In genomic region chr3:51441282-51442030, GRCh38 we compare ENCODE assay signal across 23 cellular contexts. TPM values are rescaled to one million over a fixed set of nuclear protein-coding genes. Genes with fewer than 3 reads are reported as not detected.
A peak's percentile ranks its signal among the peaks of the same experiment; 100 is the strongest.
DNase-seq lines count a peak whose midpoint lies in the region; ATAC-seq and TF ChIP-seq lines count a peak whose summit lies in the region.
"Had no signal": no experiment of that assay in that cellular context is flagged by ENCODE, and none has a peak within 500 bp of the region (broad histone marks: within the 10 kb centered on the region; RNA-seq: fewer than 3 reads in every experiment).

No MANE protein-coding gene starts in this region.

- peaks cover 76% of the 10 kb centered on the region for H3K36me3 Mint-ChIP-seq in activated T-cell treated with anti-CD3 and anti-CD28 coated beads, Interleukin-2, amount 50 U/mL, for 24 hours (ENCODE audit: low read depth)
- peaks cover 77% of the 10 kb centered on the region for H3K36me3 Mint-ChIP-seq in activated T-helper 17 cell treated with anti-CD3 and anti-CD28 coated beads, Interleukin-2, amount 50 U/mL, for 72 hours (ENCODE audit: low read depth)
- peaks cover 23% of the 10 kb centered on the region for H3K36me3 Mint-ChIP-seq in memory B cell
- H3K36me3 Mint-ChIP-seq in glutamatergic neuron (ENCODE audit: unreplicated experiment) = no peaks in the 10 kb centered on the region

- CTCF ChIA-PET in HEK293 (lab: Yijun Ruan, JAX) = no interaction called here

- H3K9me3 Mint-ChIP-seq in activated T-cell treated with anti-CD3 and anti-CD28 coated beads, Interleukin-2, amount 50 U/mL, for 24 hours = no peaks in the 10 kb centered on the region
- no peaks in the 10 kb centered on the region for H3K9me3 Mint-ChIP-seq in activated T-helper 17 cell treated with anti-CD3 and anti-CD28 coated beads, Interleukin-2, amount 50 U/mL, for 72 hours
- H3K9me3 Mint-ChIP-seq in memory B cell (no peaks in the 10 kb centered on the region), glutamatergic neuron (ENCODE audit: unreplicated experiment) (no peaks in the 10 kb centered on the region)
- H3K9me3 Mint-ChIP-seq: neural crest cell had no signal

- no peak for TF ChIP-seq CTCF in HEK293 (tag by site-specific recombination; IDR thresholded peaks at IDR 0.05)
- TF ChIP-seq CTCF in glutamatergic neuron (IDR thresholded peaks at IDR 0.05; ENCODE audit: partially characterized antibody, unreplicated experiment) = no peak

- no peaks in the 10 kb centered on the region for H3K27me3 Mint-ChIP-seq in activated T-cell treated with anti-CD3 and anti-CD28 coated beads, Interleukin-2, amount 50 U/mL, for 24 hours
- H3K27me3 Mint-ChIP-seq in activated T-helper 17 cell treated with anti-CD3 and anti-CD28 coated beads, Interleukin-2, amount 50 U/mL, for 72 hours = no peaks in the 10 kb centered on the region
- H3K27me3 Mint-ChIP-seq in memory B cell (no peaks in the 10 kb centered on the region), glutamatergic neuron (ENCODE audit: unreplicated experiment) (no peaks in the 10 kb centered on the region)
- H3K27me3 Mint-ChIP-seq: B cell had no signal

- H3K36me3 ChIP-seq in HEK293 (ENCODE audit: control insufficient read depth in 2 of 2, insufficient read depth in 1 of 2, low read length in 2 of 2) = peaks cover 16 to 35% of the 10 kb centered on the region in 2 experiments

- H3K27ac ChIP-seq in HEK293 (ENCODE audit: extremely low read depth, low read depth, low read length) = no peak overlapping the region
- H3K27ac ChIP-seq: A549, epithelial cell of prostate, KMS-11, lower lobe of right lung, parathyroid adenoma, SJCRH30, upper lobe of left lung had no signal

- POLR2A ChIA-PET in HEK293 (lab: Yijun Ruan, JAX) = no interaction called here

- no peak for ATAC-seq in activated T-helper 17 cell treated with anti-CD3 and anti-CD28 coated beads, Interleukin-2, amount 50 U/mL, for 72 hours (replicated peaks)
- ATAC-seq in memory B cell (ENCODE audit: low read depth) (no peak), GM18873 (IDR thresholded peaks at IDR 0.05; ENCODE audit: low FRiP score, unreplicated experiment) (no peak)
- ATAC-seq: A549, lower lobe of right lung had no signal

- peaks cover 15% of the 10 kb centered on the region for H3K4me1 Mint-ChIP-seq in activated T-cell treated with anti-CD3 and anti-CD28 coated beads, Interleukin-2, amount 50 U/mL, for 24 hours (ENCODE audit: low read depth)
- H3K4me1 Mint-ChIP-seq in activated T-helper 17 cell treated with anti-CD3 and anti-CD28 coated beads, Interleukin-2, amount 50 U/mL, for 72 hours = no peaks in the 10 kb centered on the region
- H3K4me1 Mint-ChIP-seq in memory B cell (no peaks in the 10 kb centered on the region), glutamatergic neuron (ENCODE audit: low read depth, unreplicated experiment) (no peaks in the 10 kb centered on the region)
- H3K4me1 Mint-ChIP-seq: B cell, neural crest cell had no signal

- no peak overlapping the region for H3K4me3 Mint-ChIP-seq in activated T-cell treated with anti-CD3 and anti-CD28 coated beads, Interleukin-2, amount 50 U/mL, for 24 hours
- H3K4me3 Mint-ChIP-seq in activated T-helper 17 cell treated with anti-CD3 and anti-CD28 coated beads, Interleukin-2, amount 50 U/mL, for 72 hours = no peak overlapping the region
- H3K4me3 Mint-ChIP-seq in memory B cell (no peak overlapping the region), glutamatergic neuron (ENCODE audit: unreplicated experiment) (no peak overlapping the region)
- H3K4me3 Mint-ChIP-seq: B cell, neural crest cell had no signal

- H3K27ac Mint-ChIP-seq in activated T-cell treated with anti-CD3 and anti-CD28 coated beads, Interleukin-2, amount 50 U/mL, for 24 hours = peak overlapping the region; percentile 41
- H3K27ac Mint-ChIP-seq in activated T-helper 17 cell treated with anti-CD3 and anti-CD28 coated beads, Interleukin-2, amount 50 U/mL, for 72 hours = peak overlapping the region; percentile 18
- peak overlapping the region; percentile 46 for H3K27ac Mint-ChIP-seq in memory B cell
- no peak overlapping the region for H3K27ac Mint-ChIP-seq in glutamatergic neuron (ENCODE audit: unreplicated experiment)
- H3K27ac Mint-ChIP-seq: B cell had no signal

- no peaks in the 10 kb centered on the region for H3K9me3 ChIP-seq in HEK293 (ENCODE audit: control insufficient read depth, insufficient read depth, low read depth, low read length)
- H3K9me3 ChIP-seq: A549, Caco-2, lower lobe of right lung, SJCRH30, upper lobe of left lung had no signal

- no peak overlapping the region for H3K4me3 ChIP-seq in HEK293 (ENCODE audit: low read depth, low read length)
- H3K4me3 ChIP-seq: A549, lower lobe of right lung, SJCRH30, upper lobe of left lung had no signal

- no peaks in the 10 kb centered on the region for H3K4me1 ChIP-seq in HEK293 (ENCODE audit: control insufficient read depth, insufficient read depth, low read length)
- H3K4me1 ChIP-seq: A549, Caco-2, lower lobe of right lung, parathyroid adenoma, SJCRH30, upper lobe of left lung had no signal

- DNase-seq in activated T-cell treated with anti-CD3 and anti-CD28 coated beads, Interleukin-2, amount 50 U/mL, for 24 hours = no peak
- DNase-seq in activated T-cell treated with anti-CD3 and anti-CD28 coated beads, Interleukin-2, amount 50 U/mL, for 1 hour = no peak
- DNase-seq in memory B cell (ENCODE audit: low spot score in 2 of 2) (no peak), glutamatergic neuron (no peak)
- no peak for DNase-seq in stimulated activated naive CD4-positive, alpha-beta T cell (lab: John Stamatoyannopoulos, UW)
- DNase-seq: activated CD8-positive, alpha-beta memory T cell treated with anti-CD3 and anti-CD28 coated beads, Interleukin-2, amount 50 U/mL, for 48 hours; Caco-2; DMS79 treated with DMSO at 0.1 percent for 48 hours; lower lobe of right lung; NCI-H1436 treated with DMSO at 0.1 percent for 48 hours; NCI-H524; SJCRH30; substantia nigra; upper lobe of left lung had no signal

TF ChIP-seq in HEK293, 187 proteins besides CTCF, POLR2A, EP300 and RAD21:
- peak; percentile 90 for TF ChIP-seq ZNF133 (tag by site-specific recombination; IDR thresholded peaks at IDR 0.05)
- TF ChIP-seq ZNF777 (tag by site-specific recombination; IDR thresholded peaks at IDR 0.05; ENCODE audit: borderline replicate concordance) = no peak
- TF ChIP-seq ZNF488 (tag by site-specific recombination; IDR thresholded peaks at IDR 0.05) = no peak

RNA-seq across cellular contexts. Expression of gene RBM15B, which starts 50.4 kb away (rescaled TPM):
- total RNA-seq in activated T-helper 17 cell treated with anti-CD3 and anti-CD28 coated beads, Interleukin-2, amount 50 U/mL, for 72 hours = 10 to 100 TPM; 14.6 to 29.8 TPM
- total RNA-seq in glutamatergic neuron (ENCODE audit: unreplicated experiment) = 52.5 TPM

RNA-seq across cellular contexts. Expression of gene MANF, which starts 56.4 kb away (rescaled TPM):
- total RNA-seq in activated T-helper 17 cell treated with anti-CD3 and anti-CD28 coated beads, Interleukin-2, amount 50 U/mL, for 72 hours = 100 to 1,000 TPM in 1 of 2 donors, 10 to 100 TPM in 1; 76.4 to 157 TPM
- total RNA-seq in glutamatergic neuron (ENCODE audit: unreplicated experiment) = 104 TPM

RNA-seq across cellular contexts. Expression of gene DCAF1, which starts 58.4 kb away (rescaled TPM):
- total RNA-seq in activated T-helper 17 cell treated with anti-CD3 and anti-CD28 coated beads, Interleukin-2, amount 50 U/mL, for 72 hours = 10 to 100 TPM; 29.3 to 39.2 TPM
- total RNA-seq in glutamatergic neuron (ENCODE audit: unreplicated experiment) = 15.4 TPM
